In the genomic region with DNA sequence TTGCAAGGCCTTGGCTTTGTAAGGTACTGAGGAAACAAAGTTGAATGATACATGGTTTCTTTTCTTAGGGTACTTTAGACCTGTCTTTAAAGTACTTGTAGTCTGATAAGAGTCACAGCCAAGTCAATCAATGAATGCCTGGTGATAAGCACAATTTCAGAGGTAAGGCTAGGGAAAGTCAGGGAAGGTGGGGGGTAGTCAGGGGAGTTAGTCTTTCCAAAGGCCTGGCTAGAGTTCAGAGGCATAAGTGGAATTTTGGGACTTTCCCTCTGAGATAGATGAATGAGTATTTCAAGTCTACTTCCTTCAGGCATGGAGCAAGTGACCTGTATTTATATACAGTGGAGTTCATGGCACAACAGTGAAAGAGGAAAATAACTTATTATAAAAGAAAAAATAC, we compare ENCODE assay signal across 20 cellular contexts.
DNase-seq lines count a peak whose midpoint lies in the region; ATAC-seq and TF ChIP-seq lines count a peak whose summit lies in the region.
"Had no signal": no experiment of that assay in that cellular context is flagged by ENCODE, and none has a peak within 500 bp of the region (broad histone marks: within the 10 kb centered on the region; RNA-seq: fewer than 3 reads in every experiment).

No MANE protein-coding gene starts in this region.

- CTCF ChIA-PET in Calu3 (lab: Charles Lee): no interaction called here

- H3K27me3 Mint-ChIP-seq in Calu3 (ENCODE audit: unreplicated experiment): no peaks in the 10 kb centered on the region
- no peaks in the 10 kb centered on the region for H3K27me3 Mint-ChIP-seq in T-helper 2 cell treated with Interferon-gamma antibody and Interleukin-4, amounts not matched to agents 5 μg/mL and 100 μg/mL, for 36 hours (ENCODE audit: low read depth)
- H3K27me3 Mint-ChIP-seq: CD4-positive, alpha-beta T cell had no signal

- H3K4me1 ChIP-seq in lower lobe of right lung (no peaks in the 10 kb centered on the region), suprapubic skin (no peaks in the 10 kb centered on the region)
- H3K4me1 ChIP-seq: HAP-1 had no signal

- DNase-seq in Calu3 (peak; percentile 42), dedifferentiated amniotic fluid mesenchymal stem cell (ENCODE audit: extremely low spot score) (peak; percentile 8), lower lobe of right lung (no peak), renal cortical epithelial cell (ENCODE audit: low read depth) (peak; percentile 64), suprapubic skin (ENCODE audit: low spot score in 2 of 2) (no peak), LoVo (ENCODE audit: low spot score) (no peak)
- no peak for DNase-seq in activated CD4-positive, alpha-beta T cell treated with anti-CD3 and anti-CD28 coated beads for 4 hours
- DNase-seq in T-helper 2 cell treated with Interferon-gamma antibody and Interleukin-4, amounts not matched to agents 5 μg/mL and 100 μg/mL, for 36 hours (ENCODE audit: low spot score): no peak
- DNase-seq: Caco-2; CD4-positive, alpha-beta T cell; GF-D8; GM23248; NCI-H1105; NCI-H2081; NCI-H2171 treated with DMSO at 0.1 percent for 48 hours; NCI-H446 treated with DMSO at 0.1 percent for 48 hours; NCI-H748 treated with DMSO at 0.1 percent for 48 hours; OCI-M1; SHP77 had no signal

- H3K9me3 ChIP-seq in lower lobe of right lung: no peaks in the 10 kb centered on the region
- H3K9me3 ChIP-seq in suprapubic skin: no peaks in the 10 kb centered on the region
- H3K9me3 ChIP-seq: Caco-2, HAP-1 had no signal

- no peak overlapping the region for H3K27ac Mint-ChIP-seq in Calu3 (ENCODE audit: unreplicated experiment)
- H3K27ac Mint-ChIP-seq in T-helper 2 cell treated with Interferon-gamma antibody and Interleukin-4, amounts not matched to agents 5 μg/mL and 100 μg/mL, for 36 hours: no peak overlapping the region
- H3K27ac Mint-ChIP-seq: CD4-positive, alpha-beta T cell had no signal

- TF ChIP-seq CTCF in Calu3 (IDR thresholded peaks at IDR 0.05; ENCODE audit: unreplicated experiment): no peak
- TF ChIP-seq CTCF in lower lobe of right lung (IDR thresholded peaks at IDR 0.05): no peak
- no peak for TF ChIP-seq CTCF in suprapubic skin (IDR thresholded peaks at IDR 0.05)

- no peak overlapping the region for H3K4me3 Mint-ChIP-seq in Calu3 (ENCODE audit: low read depth, unreplicated experiment)
- no peak overlapping the region for H3K4me3 Mint-ChIP-seq in T-helper 2 cell treated with Interferon-gamma antibody and Interleukin-4, amounts not matched to agents 5 μg/mL and 100 μg/mL, for 36 hours
- H3K4me3 Mint-ChIP-seq: CD4-positive, alpha-beta T cell had no signal

- H3K4me3 ChIP-seq in lower lobe of right lung (no peak overlapping the region), suprapubic skin (no peak overlapping the region)
- H3K4me3 ChIP-seq: GM23248, HAP-1 had no signal

- H3K36me3 ChIP-seq in lower lobe of right lung: no peaks in the 10 kb centered on the region
- no peaks in the 10 kb centered on the region for H3K36me3 ChIP-seq in suprapubic skin
- H3K36me3 ChIP-seq: HAP-1 had no signal

- peaks cover 4% of the 10 kb centered on the region for H3K36me3 Mint-ChIP-seq in Calu3 (ENCODE audit: insufficient read depth, unreplicated experiment)
- H3K36me3 Mint-ChIP-seq in T-helper 2 cell treated with Interferon-gamma antibody and Interleukin-4, amounts not matched to agents 5 μg/mL and 100 μg/mL, for 36 hours (ENCODE audit: low read depth): no peaks in the 10 kb centered on the region

- H3K9me3 Mint-ChIP-seq in Calu3 (ENCODE audit: low read depth, unreplicated experiment): no peaks in the 10 kb centered on the region
- H3K9me3 Mint-ChIP-seq in T-helper 2 cell treated with Interferon-gamma antibody and Interleukin-4, amounts not matched to agents 5 μg/mL and 100 μg/mL, for 36 hours: no peaks in the 10 kb centered on the region
- H3K9me3 Mint-ChIP-seq: CD4-positive, alpha-beta T cell had no signal

- no peak for TF ChIP-seq POLR2A in suprapubic skin (IDR thresholded peaks at IDR 0.05)

- no peaks in the 10 kb centered on the region for H3K4me1 Mint-ChIP-seq in Calu3 (ENCODE audit: low read depth, unreplicated experiment)
- H3K4me1 Mint-ChIP-seq in T-helper 2 cell treated with Interferon-gamma antibody and Interleukin-4, amounts not matched to agents 5 μg/mL and 100 μg/mL, for 36 hours (ENCODE audit: low read depth): no peaks in the 10 kb centered on the region

- no TSS peak for BruUV-seq in Calu3 (replicated peaks; lab: Mats Ljungman, UMichigan)

- no peaks in the 10 kb centered on the region for H3K27me3 ChIP-seq in lower lobe of right lung (ENCODE audit: low read depth)
- no peaks in the 10 kb centered on the region for H3K27me3 ChIP-seq in suprapubic skin

- intact Hi-C loops in Calu3 (cut with micrococcal nuclease; ENCODE audit: unreplicated experiment): no loop called here
- intact Hi-C loops in lower lobe of right lung (cut with DNase I): no loop called here

- TF ChIP-seq EP300 in suprapubic skin (IDR thresholded peaks at IDR 0.05): no peak

- ATAC-seq in lower lobe of right lung: peak; percentile 54 to 83

- H3K27ac ChIP-seq in lower lobe of right lung (no peak overlapping the region), suprapubic skin (no peak overlapping the region)
- H3K27ac ChIP-seq: GM23248 had no signal

Comparison
In these comparisons a context has a peak if more than half of its experiments do, and no peak if none do; other contexts are left out.
1. DNase-seq: peak in Calu3 (single experiment), dedifferentiated amniotic fluid mesenchymal stem cell (single experiment) and renal cortical epithelial cell (single experiment); none in lower lobe of right lung (single experiment), activated CD4-positive, alpha-beta T cell treated with anti-CD3 and anti-CD28 coated beads for 4 hours (0 of 2), suprapubic skin (0 of 2), LoVo (single experiment) and T-helper 2 cell treated with Interferon-gamma antibody and Interleukin-4, amounts not matched to agents 5 μg/mL and 100 μg/mL, for 36 hours (single experiment).